In genomic region chr17:17937450-17937849, GRCh38 we compare ENCODE assay signal across 19 cellular contexts. TPM values are rescaled to one million over a fixed set of nuclear protein-coding genes. Genes with fewer than 3 reads are reported as not detected.
DNase-seq lines count a peak whose midpoint lies in the region; ATAC-seq, FAIRE-seq and TF ChIP-seq lines count a peak whose summit lies in the region.
"Had no signal": no experiment of that assay in that cellular context is flagged by ENCODE, and none has a peak within 500 bp of the region (broad histone marks: within the 10 kb centered on the region; RNA-seq: fewer than 3 reads in every experiment).

No MANE protein-coding gene starts in this region.

- peak overlapping the region; percentile 62 for H3K14ac ChIP-seq in IMR-90 (replicated peaks; ENCODE audit: low read depth, low read length)

- H3K27ac ChIP-seq in IMR-90 (ENCODE audit: insufficient read depth, low read length) = no peak overlapping the region
- H3K27ac ChIP-seq in caudate nucleus (ENCODE audit: low read depth, low read length) = peak overlapping the region; percentile 48
- H3K27ac ChIP-seq in kidney (ENCODE audit: low read depth in 2 of 2, low read length in 2 of 2) = peak overlapping the region; percentile 33 to 71
- H3K27ac ChIP-seq in GM23338 (ENCODE audit: low read depth) = no peak overlapping the region

- no peak overlapping the region for H3K9ac ChIP-seq in IMR-90 (ENCODE audit: low read depth, low read length)
- peak overlapping the region in 1 of 2 donors; percentile 3 for H3K9ac ChIP-seq in kidney (ENCODE audit: low read length in 2 of 2)
- no peak overlapping the region for H3K9ac ChIP-seq in skeletal muscle satellite cell (ENCODE audit: low read depth, low read length)

- peak overlapping the region; percentile 22 for H2AK9ac ChIP-seq in IMR-90 (replicated peaks; ENCODE audit: low read depth, low read length, poor library complexity)

- no peak overlapping the region for H3K4me3 ChIP-seq in IMR-90 (ENCODE audit: insufficient read depth, low read depth, low read length)
- no peak overlapping the region for H3K4me3 ChIP-seq in kidney (ENCODE audit: low read length in 2 of 2)
- H3K4me3 ChIP-seq in skeletal muscle satellite cell (ENCODE audit: low read length) = no peak overlapping the region
- no peak overlapping the region for H3K4me3 ChIP-seq in GM23338

- H2BK20ac ChIP-seq in IMR-90 (ENCODE audit: low read depth, low read length) = peak overlapping the region; percentile 15; the same call in 1 of the 2 replicates

- H3K27me3 ChIP-seq in IMR-90 (ENCODE audit: control insufficient read depth, insufficient read depth, low read length) (no peaks in the 10 kb centered on the region), skeletal muscle satellite cell (ENCODE audit: control insufficient read depth, insufficient read depth, low read length) (no peaks in the 10 kb centered on the region), GM23338 (ENCODE audit: insufficient read depth) (no peaks in the 10 kb centered on the region)

- H3K9me1 ChIP-seq in IMR-90 (ENCODE audit: insufficient read depth, low read length) = peaks cover 54% of the 10 kb centered on the region

- 0 out of 2 replicates have a peak overlapping the region, but pooled peaks have one; percentile 0 for H4K5ac ChIP-seq in IMR-90 (ENCODE audit: low read depth, low read length)

- no peak overlapping the region for H3K18ac ChIP-seq in IMR-90 (ENCODE audit: low read depth, low read length)

- H3K79me1 ChIP-seq in IMR-90 (ENCODE audit: low read depth in 1 of 2, low read length in 2 of 2) = peaks cover 39 to 88% of the 10 kb centered on the region in 2 experiments

- CTCF ChIA-PET in IMR-90 (lab: Yijun Ruan, JAX) = interaction anchor here (2.0 kb wide), 1 partner anchor 9 kb away, joined by 4 read pairs; no protein-coding TSS in a partner anchor
- CTCF ChIA-PET in GM10248 (lab: Yijun Ruan, JAX) = interaction anchor here (1.0 to 1.2 kb wide), 2 partner anchors 9 to 57 kb away, joined by 3 to 4 read pairs; no protein-coding TSS in a partner anchor

- no CpG with 5 or more reads among the region's 1 CpG for WGBS in IMR-90 (ENCODE audit: extremely low coverage in 2 of 2, insufficient read length in 1 of 2), 2 experiments

- H3K27me3 Mint-ChIP-seq in activated T-helper 17 cell treated with anti-CD3 and anti-CD28 coated beads, Interleukin-2, amount 50 U/mL, for 72 hours = no peaks in the 10 kb centered on the region
- peaks cover 3% of the 10 kb centered on the region for H3K27me3 Mint-ChIP-seq in GM23338 (ENCODE audit: insufficient read depth, low read depth, poor library complexity)
- H3K27me3 Mint-ChIP-seq: dendritic cell treated with granulocyte-macrophage colony-stimulating factor and Interleukin-4, amounts not matched to agents 40 ng/mL and 50 ng/mL, for 4 days; stimulated activated naive CD8-positive, alpha-beta T cell treated with anti-CD3 and anti-CD28 coated beads, Interleukin-15, amount 100 ng/mL, for 72 hours had no signal

- POLR2A ChIA-PET in IMR-90 (lab: Charles Lee; ENCODE audit: unreplicated experiment) = no interaction called here
- POLR2A ChIA-PET in GM10248 (lab: Yijun Ruan, JAX) = no interaction called here

- DNase-seq in IMR-90 (peak; percentile 57), caudate nucleus (lab: John Stamatoyannopoulos, UW) (peak in 25 of 61 donors; percentile 8 to 75 (median 34)), kidney (no peak), DMS79 (lab: John Stamatoyannopoulos, UW) (no peak), GM23338 (ENCODE audit: low spot score) (no peak), GM10248 (ENCODE audit: extremely low spot score) (no peak)
- DNase-seq: activated CD8-positive, alpha-beta memory T cell treated with anti-CD3 and anti-CD28 coated beads, Interleukin-2, amount 50 U/mL, for 4 hours; activated naive CD4-positive, alpha-beta T cell treated with Interleukin-2 at 50 U/mL for 16 hours; GF-D8; HCEC 1CT; NCI-H187; NCI-H510A; posterior cingulate gyrus; stimulated activated naive CD8-positive, alpha-beta T cell treated with anti-CD3 and anti-CD28 coated beads, Interleukin-15, amount 100 ng/mL, for 72 hours had no signal

- peak overlapping the region; percentile 42 for H3K4ac ChIP-seq in IMR-90 (ENCODE audit: low read depth, low read length)

- H3F3A ChIP-seq in GM23338 (replicated peaks; ENCODE audit: low read depth) = no peaks in the 10 kb centered on the region

- no peak overlapping the region for H3K56ac ChIP-seq in IMR-90 (ENCODE audit: extremely low read depth, insufficient read depth, low read length)

- peak overlapping the region; percentile 27 for H2BK5ac ChIP-seq in IMR-90 (ENCODE audit: low read depth, low read length, poor library complexity, severe bottlenecking)

- H2AK5ac ChIP-seq in IMR-90 (ENCODE audit: low read depth, low read length) = peak overlapping the region; percentile 63; the same call in 1 of the 2 replicates

- no peaks in the 10 kb centered on the region for H3K9me3 Mint-ChIP-seq in activated T-helper 17 cell treated with anti-CD3 and anti-CD28 coated beads, Interleukin-2, amount 50 U/mL, for 72 hours
- no peaks in the 10 kb centered on the region for H3K9me3 Mint-ChIP-seq in GM23338
- H3K9me3 Mint-ChIP-seq: dendritic cell treated with granulocyte-macrophage colony-stimulating factor and Interleukin-4, amounts not matched to agents 40 ng/mL and 50 ng/mL, for 4 days; stimulated activated naive CD8-positive, alpha-beta T cell treated with anti-CD3 and anti-CD28 coated beads, Interleukin-15, amount 100 ng/mL, for 72 hours; T-helper 2 cell treated with Interferon-gamma antibody and Interleukin-4, amounts not matched to agents 5 μg/mL and 100 μg/mL, for 36 hours had no signal

- H3K4me1 ChIP-seq in IMR-90 (ENCODE audit: control insufficient read depth, insufficient read depth, low read length) (peaks cover 40% of the 10 kb centered on the region), kidney (ENCODE audit: control insufficient read depth in 1 of 2, insufficient read depth in 1 of 2, low read depth in 1 of 2, low read length in 2 of 2) (peaks cover 38 to 69% of the 10 kb centered on the region in 2 donors), skeletal muscle satellite cell (ENCODE audit: control insufficient read depth, insufficient read depth, low read length) (peaks cover 89% of the 10 kb centered on the region), GM23338 (ENCODE audit: insufficient read depth) (peaks cover 13% of the 10 kb centered on the region; the same call in 1 of the 2 replicates)

- H3K23ac ChIP-seq in IMR-90 (ENCODE audit: low read depth, low read length) = peak overlapping the region; percentile 35; the same call in 1 of the 2 replicates

- peak overlapping the region; percentile 51 for H4K91ac ChIP-seq in IMR-90 (ENCODE audit: insufficient read depth, low read depth, low read length)

- H3K36me3 ChIP-seq in IMR-90 (ENCODE audit: control insufficient read depth, insufficient read depth, low read length) = no peaks in the 10 kb centered on the region
- no peaks in the 10 kb centered on the region for H3K36me3 ChIP-seq in kidney (ENCODE audit: control insufficient read depth in 1 of 2, insufficient read depth in 2 of 2, low read length in 2 of 2)
- H3K36me3 ChIP-seq in skeletal muscle satellite cell (ENCODE audit: insufficient read depth, low read length) = no peaks in the 10 kb centered on the region
- no peaks in the 10 kb centered on the region for H3K36me3 ChIP-seq in GM23338 (ENCODE audit: insufficient read depth)

- H3K79me2 ChIP-seq in GM23338 (replicated peaks; ENCODE audit: insufficient read depth) = no peaks in the 10 kb centered on the region

- H3K4me3 Mint-ChIP-seq in activated T-helper 17 cell treated with anti-CD3 and anti-CD28 coated beads, Interleukin-2, amount 50 U/mL, for 72 hours = no peak overlapping the region
- H3K4me3 Mint-ChIP-seq in GM23338 = no peak overlapping the region
- H3K4me3 Mint-ChIP-seq: dendritic cell treated with granulocyte-macrophage colony-stimulating factor and Interleukin-4, amounts not matched to agents 40 ng/mL and 50 ng/mL, for 4 days; stimulated activated naive CD8-positive, alpha-beta T cell treated with anti-CD3 and anti-CD28 coated beads, Interleukin-15, amount 100 ng/mL, for 72 hours; T-helper 2 cell treated with Interferon-gamma antibody and Interleukin-4, amounts not matched to agents 5 μg/mL and 100 μg/mL, for 36 hours had no signal

- no TSS peak for BruUV-seq in IMR-90 (replicated peaks; lab: Mats Ljungman, UMichigan)

- peak overlapping the region; percentile 42; the same call in 1 of the 3 replicates for H2BK15ac ChIP-seq in IMR-90 (ENCODE audit: low read depth, low read length)

- no peak for ATAC-seq in IMR-90 (ENCODE audit: low read depth)
- no peak for ATAC-seq in activated T-helper 17 cell treated with anti-CD3 and anti-CD28 coated beads, Interleukin-2, amount 50 U/mL, for 72 hours (replicated peaks)
- no peak for ATAC-seq in GM23338
- ATAC-seq: stimulated activated naive CD8-positive, alpha-beta T cell treated with anti-CD3 and anti-CD28 coated beads, Interleukin-15, amount 100 ng/mL, for 72 hours had no signal

- H3K4me2 ChIP-seq in IMR-90 (ENCODE audit: low read depth, low read length) = no peak overlapping the region
- peak overlapping the region; percentile 4 for H3K4me2 ChIP-seq in skeletal muscle satellite cell (ENCODE audit: low read length)
- H3K4me2 ChIP-seq in GM23338 = no peak overlapping the region

- peak overlapping the region in 1 of 2 experiments; percentile 15; a peak in 1 of 4 replicates for H4K8ac ChIP-seq in IMR-90 (ENCODE audit: low read depth in 2 of 2, low read length in 2 of 2)

- H2AFZ ChIP-seq in IMR-90 (replicated peaks; ENCODE audit: low read length, poor library complexity) (no peak overlapping the region), GM23338 (no peak overlapping the region)

- no peak for TF ChIP-seq RAD21 in IMR-90 (IDR thresholded peaks at IDR 0.05; ENCODE audit: low read length)

- no peaks in the 10 kb centered on the region for H3K9me3 ChIP-seq in IMR-90 (ENCODE audit: control insufficient read depth, insufficient read depth, low read length)
- no peaks in the 10 kb centered on the region for H3K9me3 ChIP-seq in kidney (ENCODE audit: control insufficient read depth in 1 of 2, low read length in 2 of 2)
- H3K9me3 ChIP-seq in skeletal muscle satellite cell (replicated peaks; ENCODE audit: low read length) = no peaks in the 10 kb centered on the region

- dilution Hi-C loops in IMR-90 (cut with HindIII; ENCODE audit: low sequenced_read_pairs, unreplicated experiment) = no loop called here

- H3K27ac Mint-ChIP-seq in activated T-helper 17 cell treated with anti-CD3 and anti-CD28 coated beads, Interleukin-2, amount 50 U/mL, for 72 hours = no peak overlapping the region
- H3K27ac Mint-ChIP-seq in GM23338 = no peak overlapping the region
- H3K27ac Mint-ChIP-seq: dendritic cell treated with granulocyte-macrophage colony-stimulating factor and Interleukin-4, amounts not matched to agents 40 ng/mL and 50 ng/mL, for 4 days; stimulated activated naive CD8-positive, alpha-beta T cell treated with anti-CD3 and anti-CD28 coated beads, Interleukin-15, amount 100 ng/mL, for 72 hours; T-helper 2 cell treated with Interferon-gamma antibody and Interleukin-4, amounts not matched to agents 5 μg/mL and 100 μg/mL, for 36 hours had no signal

- H2BK120ac ChIP-seq in IMR-90 (ENCODE audit: low read depth, low read length) = peak overlapping the region; percentile 33

- TF ChIP-seq CTCF in IMR-90 (conservative IDR thresholded peaks at IDR 0.05; ENCODE audit: low read depth, low read length) (no peak), kidney (IDR thresholded peaks at IDR 0.05; ENCODE audit: borderline replicate concordance, extremely low read depth, insufficient read depth) (no peak), GM23338 (conservative IDR thresholded peaks at IDR 0.05; ENCODE audit: low read depth in 2 of 2) (no peak), GM10248 (IDR thresholded peaks at IDR 0.05; ENCODE audit: control extremely low read depth, extremely low read depth, low read depth, missing control alignments) (no peak)

- no peak for TF ChIP-seq POLR2A in IMR-90 (IDR thresholded peaks at IDR 0.05; ENCODE audit: low read depth, low read length)

- no peaks in the 10 kb centered on the region for H3K36me3 Mint-ChIP-seq in activated T-helper 17 cell treated with anti-CD3 and anti-CD28 coated beads, Interleukin-2, amount 50 U/mL, for 72 hours (ENCODE audit: low read depth)
- no peaks in the 10 kb centered on the region for H3K36me3 Mint-ChIP-seq in GM23338 (ENCODE audit: low read depth)

- H3K4me1 Mint-ChIP-seq in activated T-helper 17 cell treated with anti-CD3 and anti-CD28 coated beads, Interleukin-2, amount 50 U/mL, for 72 hours = peaks cover 16% of the 10 kb centered on the region
- H3K4me1 Mint-ChIP-seq in GM23338 = peaks cover 9% of the 10 kb centered on the region; the same call in 2 of the 3 replicates

- intact Hi-C loops in IMR-90 (cut with micrococcal nuclease) (no loop called here), kidney (cut with DNase I) (no loop called here)

- FAIRE-seq in kidney (lab: Jason Lieb, UNC) = no peak

- H4K20me1 ChIP-seq in IMR-90 (ENCODE audit: insufficient read depth, low read length) = peaks cover 25% of the 10 kb centered on the region; the same call in 1 of the 2 replicates
- H4K20me1 ChIP-seq in GM23338 (replicated peaks; ENCODE audit: insufficient read depth) = no peaks in the 10 kb centered on the region

- H3K9me2 ChIP-seq in GM23338 (ENCODE audit: insufficient read depth) = no peaks in the 10 kb centered on the region

- in situ Hi-C loops in IMR-90 (cut with MboI; ENCODE audit: low sequenced_read_pairs) = no loop called here

RNA-seq across cellular contexts. Expression of gene TOM1L2, which starts 34.8 kb away (rescaled TPM):
- 23.3 and 34.4 TPM in 2 replicates for total RNA-seq in IMR-90 (2012; rRNA removed)
- polyA plus RNA-seq in IMR-90 (2012; rRNA removed) = 51.7 and 54.3 TPM in 2 replicates
- 33.4 and 54.4 TPM in 2 replicates for polyA plus RNA-seq in IMR-90 (2012; cell fraction: cytosol; rRNA removed)
- 144 and 187 TPM in 2 replicates for polyA plus RNA-seq in IMR-90 (2012; cell fraction: nucleus; rRNA removed; ENCODE audit: low replicate concordance)
- 59.4 TPM for total RNA-seq in kidney
- 28.2 TPM for polyA plus RNA-seq in kidney (ENCODE audit: insufficient read depth, low read depth, low replicate concordance)
- 21.5 and 25.8 TPM in 2 replicates for total RNA-seq in skeletal muscle satellite cell (2012; rRNA removed)
- total RNA-seq in activated T-helper 17 cell treated with anti-CD3 and anti-CD28 coated beads, Interleukin-2, amount 50 U/mL, for 72 hours = 10 to 100 TPM; 20.4 to 24.8 TPM
- 3.0 and 3.3 TPM in 2 replicates for total RNA-seq in GM23338 (2014; rRNA removed; shearing (Covaris generic))
- polyA plus RNA-seq in GM23338 (2016; fragmentation: Nextera tagmentation; extraction: Ambion mirVana) = 1.7 and 3.3 TPM in 2 replicates

RNA-seq across cellular contexts. Expression of gene DRC3, which starts 35.2 kb away (rescaled TPM):
- total RNA-seq in IMR-90 (2012; rRNA removed) = 0.28 and 0.72 TPM in 2 replicates
- polyA plus RNA-seq in IMR-90 (2012; rRNA removed) = 0.23 and 0.55 TPM in 2 replicates
- 0.12 and 0.30 TPM in 2 replicates for polyA plus RNA-seq in IMR-90 (2012; cell fraction: cytosol; rRNA removed)
- 1.1 and 1.8 TPM in 2 replicates for polyA plus RNA-seq in IMR-90 (2012; cell fraction: nucleus; rRNA removed; ENCODE audit: low replicate concordance)
- 17.3 TPM for total RNA-seq in kidney
- 8.6 TPM for polyA plus RNA-seq in kidney (ENCODE audit: insufficient read depth, low read depth, low replicate concordance)
- 0.76 and 1.7 TPM in 2 replicates for total RNA-seq in skeletal muscle satellite cell (2012; rRNA removed)
- under 1 TPM in 1 of 2 donors, not detected in 1; 0.58 TPM for total RNA-seq in activated T-helper 17 cell treated with anti-CD3 and anti-CD28 coated beads, Interleukin-2, amount 50 U/mL, for 72 hours
- not detected in 2 replicates for total RNA-seq in GM23338 (2014; rRNA removed; shearing (Covaris generic))
- 0.42 and 1.1 TPM in 2 replicates for polyA plus RNA-seq in GM23338 (2016; fragmentation: Nextera tagmentation; extraction: Ambion mirVana)
- total RNA-seq: mononuclear cell had no signal

Comparison
In these comparisons a context has a peak if more than half of its experiments do, and no peak if none do; other contexts are left out.
1. H3K27ac ChIP-seq: peak in caudate nucleus (single experiment) and kidney (2 of 2); none in IMR-90 (single experiment) and GM23338 (single experiment).
2. RNA of gene DRC3, which starts 35.2 kb away (total RNA-seq): 17.3 TPM in kidney (single experiment); 0.28 to 0.72 TPM in IMR-90, 0.58 TPM in activated T-helper 17 cell treated with anti-CD3 and anti-CD28 coated beads, Interleukin-2, amount 50 U/mL, for 72 hours and not detected in GM23338; every median in the first group is over 10 times any median in the second.